9 cellular contexts compared by ENCODE assay signal in genomic region chr13:101416181-101417042, GRCh38. TPM values are rescaled to one million over a fixed set of nuclear protein-coding genes. Genes with fewer than 3 reads are reported as not detected.
DNase-seq lines count a peak whose midpoint lies in the region; ATAC-seq and TF ChIP-seq lines count a peak whose summit lies in the region.
"Had no signal": no experiment of that assay in that cellular context is flagged by ENCODE, and none has a peak within 500 bp of the region (broad histone marks: within the 10 kb centered on the region; RNA-seq: fewer than 3 reads in every experiment).

Gene NALCN, minus strand, starts transcription at chr13:101416508. Its CDS starts 17,382 bp downstream, at chr13:101399126.

- H3K9ac ChIP-seq in SK-N-SH = peak within 1 kb of the TSS; percentile 75

- peak within 1 kb of the TSS; percentile 85 for H2AFZ ChIP-seq in SK-N-SH (ENCODE audit: low read depth)
- H2AFZ ChIP-seq in osteoblast (ENCODE audit: low read length) = peak within 1 kb of the TSS; percentile 90

- CTCF ChIA-PET in SK-N-SH (lab: Yijun Ruan, JAX) = interaction anchor here (0.9 to 1.3 kb wide), 2 partner anchors 11 to 272 kb away, joined by 4 to 5 read pairs; no protein-coding TSS in a partner anchor

- no peaks in the 10 kb centered on the region for H3K36me3 ChIP-seq in SK-N-SH (replicated peaks in 1 of 2; ENCODE audit: control insufficient read depth in 1 of 2, insufficient read depth in 2 of 2, low read length in 1 of 2)
- H3K36me3 ChIP-seq in gastroesophageal sphincter = no peaks in the 10 kb centered on the region
- H3K36me3 ChIP-seq in osteoblast (ENCODE audit: insufficient read depth, low read length) = no peaks in the 10 kb centered on the region

- peaks cover 6% of the 10 kb centered on the region for H3K79me2 ChIP-seq in SK-N-SH (ENCODE audit: insufficient read depth)
- peaks cover 7% of the 10 kb centered on the region for H3K79me2 ChIP-seq in osteoblast (ENCODE audit: insufficient read depth, low read length)

- peak within 1 kb of the TSS; percentile 85 for H3K4me2 ChIP-seq in SK-N-SH
- H3K4me2 ChIP-seq in osteoblast (ENCODE audit: insufficient read depth, low read length) = peak within 1 kb of the TSS; percentile 92

- H3K4me1 ChIP-seq in SK-N-SH (ENCODE audit: control insufficient read depth in 1 of 2, insufficient read depth in 2 of 2, low read depth in 1 of 2, low read length in 1 of 2) (peaks cover 0 to 9% of the 10 kb centered on the region in 2 experiments; a peak in 1 of 4 replicates), gastroesophageal sphincter (peaks cover 0 to 16% (median 0%) of the 10 kb centered on the region in 3 donors), osteoblast (ENCODE audit: insufficient read depth, low read length) (peaks cover 11% of the 10 kb centered on the region)

- no peaks in the 10 kb centered on the region for H3F3A ChIP-seq in SK-N-SH (replicated peaks; ENCODE audit: insufficient read depth)

- H3K27ac ChIP-seq in SK-N-SH (ENCODE audit: low read depth in 2 of 2, low read length in 1 of 2) (peak within 1 kb of the TSS in 1 of 2 experiments; percentile 42; a peak in 1 of 4 replicates), gastroesophageal sphincter (peak within 1 kb of the TSS in 1 of 4 donors; percentile 32), osteoblast (ENCODE audit: low read depth, low read length) (peak within 1 kb of the TSS; percentile 72)

- POLR2A ChIA-PET in SK-N-SH (lab: Yijun Ruan, JAX) = interaction anchor here (0.6 kb wide), 1 partner anchor 64 kb away, joined by 3 read pairs; no protein-coding TSS in a partner anchor

- no peak for TF ChIP-seq POLR2A in gastroesophageal sphincter (IDR thresholded peaks at IDR 0.05)

- H3K27me3 ChIP-seq in SK-N-SH (ENCODE audit: insufficient read depth) (no peaks in the 10 kb centered on the region), gastroesophageal sphincter (peaks cover 41% of the 10 kb centered on the region), osteoblast (ENCODE audit: insufficient read depth, low read length) (no peaks in the 10 kb centered on the region)

- no peak for TF ChIP-seq EP300 in SK-N-SH (IDR thresholded peaks at IDR 0.05; ENCODE audit: borderline replicate concordance in 1 of 2, low read depth in 1 of 2, low read length in 1 of 2)
- TF ChIP-seq EP300 in gastroesophageal sphincter (IDR thresholded peaks at IDR 0.05) = no peak

- peak within 1 kb of the TSS; percentile 66 to 72 for H3K4me3 ChIP-seq in SK-N-SH (ENCODE audit: low read depth in 2 of 2, low read length in 1 of 2)
- H3K4me3 ChIP-seq in gastroesophageal sphincter = peak within 1 kb of the TSS; percentile 11 to 57
- H3K4me3 ChIP-seq in osteoblast (ENCODE audit: insufficient read depth, low read length) = peak within 1 kb of the TSS; percentile 84

- TF ChIP-seq CTCF in SK-N-SH (IDR thresholded peaks at IDR 0.05) (no peak), gastroesophageal sphincter (IDR thresholded peaks at IDR 0.05) (no peak), osteoblast (IDR thresholded peaks at IDR 0.05; ENCODE audit: extremely low read depth, low read depth, low read length) (no peak)

- 4% methylated on average over 22 of the region's 85 CpGs for WGBS in SK-N-SH (ENCODE audit: low lambda C conversion rate)
- 7 to 35% methylated on average over 4 to 12 of the region's 85 CpGs for WGBS in gastroesophageal sphincter (ENCODE audit: low coverage in 1 of 2), 2 donors

- H3K9me3 ChIP-seq in SK-N-SH = no peaks in the 10 kb centered on the region
- H3K9me3 ChIP-seq in gastroesophageal sphincter = no peaks in the 10 kb centered on the region
- no peaks in the 10 kb centered on the region for H3K9me3 ChIP-seq in osteoblast (ENCODE audit: low read depth, low read length)

- peak; percentile 4 for DNase-seq in activated CD4-positive, alpha-beta T cell treated with anti-CD3 and anti-CD28 coated beads for 48 hours
- DNase-seq in activated CD4-positive, alpha-beta T cell treated with anti-CD3 and anti-CD28 coated beads, Interleukin-2, amount 50 U/mL, for 4 hours = no peak
- DNase-seq in SK-N-SH = peak; percentile 82
- DNase-seq in osteoblast (ENCODE audit: insufficient read length, low spot score, missing footprints) = peak; percentile 90
- DNase-seq in GM19238 (ENCODE audit: insufficient read length, low spot score) = no peak
- DNase-seq: activated B cell treated with CpG ODN at 0.5 μM for 24 hours had no signal

- no peak for TF ChIP-seq RAD21 in SK-N-SH (IDR thresholded peaks at IDR 0.05; ENCODE audit: low read length)

- H3K9me2 ChIP-seq in SK-N-SH = no peaks in the 10 kb centered on the region

- H4K20me1 ChIP-seq in SK-N-SH (ENCODE audit: insufficient read depth) (no peaks in the 10 kb centered on the region), osteoblast (ENCODE audit: insufficient read depth, low read length) (no peaks in the 10 kb centered on the region)

- ATAC-seq in gastroesophageal sphincter (peak; percentile 65), HG03159 (IDR thresholded peaks at IDR 0.05; ENCODE audit: unreplicated experiment) (no peak), GM21515 (IDR thresholded peaks at IDR 0.05; ENCODE audit: unreplicated experiment) (no peak)

TF ChIP-seq in SK-N-SH, 30 proteins besides CTCF, POLR2A, EP300 and RAD21:
- TF ChIP-seq PBX3 (IDR thresholded peaks at IDR 0.05) = 0 out of 2 replicates have a peak, but pooled peaks have one; percentile 29
- 0 out of 2 replicates have a peak, but pooled peaks have one; percentile 35 for TF ChIP-seq MAX (IDR thresholded peaks at IDR 0.05; ENCODE audit: low read depth)
- TF ChIP-seq MXI1 (IDR thresholded peaks at IDR 0.05; ENCODE audit: low read depth, low read length) = peak; percentile 9; the same call in 1 of the 2 replicates
- TF ChIP-seq IRF3 (IDR thresholded peaks at IDR 0.05; ENCODE audit: low read depth, low read length) = no peak

RNA-seq across cellular contexts. Expression of gene NALCN, which starts in this region (rescaled TPM):
- polyA plus RNA-seq in SK-N-SH (2012; rRNA removed) = 3.0 and 4.5 TPM in 2 replicates
- 4.4 TPM in 2 replicates for polyA plus RNA-seq in SK-N-SH (2012; cell fraction: cytosol; rRNA removed)
- 3.2 and 5.1 TPM in 2 replicates for polyA plus RNA-seq in SK-N-SH (2012; cell fraction: nucleus; rRNA removed)
- total RNA-seq in gastroesophageal sphincter (1 to 10 TPM in 2 of 4 donors, under 1 TPM in 2; 0.12 to 2.0 (median 0.66) TPM), osteoblast (10.6 and 11.2 TPM in 2 replicates)
- total RNA-seq: activated B cell treated with CpG ODN at 0.5 μM for 24 hours had no signal

Comparison
In these comparisons a context has a peak if more than half of its experiments do, and no peak if none do; other contexts are left out.
1. DNase-seq: peak in activated CD4-positive, alpha-beta T cell treated with anti-CD3 and anti-CD28 coated beads for 48 hours (single experiment), SK-N-SH (single experiment) and osteoblast (single experiment); none in activated CD4-positive, alpha-beta T cell treated with anti-CD3 and anti-CD28 coated beads, Interleukin-2, amount 50 U/mL, for 4 hours (0 of 2) and GM19238 (single experiment).
2. H3K4me3 ChIP-seq: peak in every context shown above with its lines; median percentile 84 in osteoblast; 69 in SK-N-SH; 34 in gastroesophageal sphincter.